ENCODE assay signal across 8 cellular contexts in the genomic region with DNA sequence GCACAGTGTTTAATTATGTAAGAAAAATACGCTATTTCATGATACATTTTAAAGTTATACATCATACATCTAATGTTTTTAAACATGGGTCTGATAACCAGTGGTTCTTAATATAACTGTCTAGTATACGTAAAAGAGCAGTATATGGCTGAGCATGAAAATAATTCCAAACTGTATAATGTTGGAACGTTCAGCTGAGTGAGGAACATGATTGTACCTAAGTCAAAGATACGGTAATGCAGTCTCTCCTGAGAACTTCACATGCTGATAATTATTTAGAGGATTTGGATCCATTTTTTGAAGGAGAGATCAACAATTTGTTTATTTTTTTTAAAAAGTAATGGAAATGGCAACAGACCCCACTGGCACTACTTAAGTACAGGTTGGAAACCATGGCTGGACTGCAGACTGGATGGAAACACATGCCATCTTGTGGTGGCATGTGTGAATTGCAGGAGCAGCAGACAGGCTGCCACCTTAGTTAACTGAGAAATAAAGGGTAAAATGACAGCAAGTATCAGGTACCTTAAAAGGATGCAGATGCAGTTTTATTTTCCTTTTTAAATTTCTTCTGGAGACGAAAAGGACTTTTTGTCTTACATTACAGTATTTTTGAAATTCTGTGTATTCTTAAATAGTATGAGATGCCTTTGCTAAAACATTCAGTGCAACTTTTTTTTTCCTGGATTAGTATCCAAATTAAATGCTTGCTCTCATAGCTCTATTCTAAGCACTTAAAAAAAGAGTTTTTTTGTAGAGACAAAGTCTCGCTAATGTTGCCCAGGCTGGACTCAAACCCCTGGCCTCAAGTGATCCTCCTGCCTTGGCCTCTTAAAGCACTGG.
A peak's percentile ranks its signal among the peaks of the same experiment; 100 is the strongest.
DNase-seq lines count a peak whose midpoint lies in the region; ATAC-seq and TF ChIP-seq lines count a peak whose summit lies in the region.

No MANE protein-coding gene starts in this region.

- TF ChIP-seq POLR2A in adrenal gland (IDR thresholded peaks at IDR 0.05) = no peak

- peak; percentile 68 to 98 (median 87) for TF ChIP-seq CTCF in adrenal gland (IDR thresholded peaks at IDR 0.05)

- no peaks in the 10 kb centered on the region for H3K9me3 ChIP-seq in adrenal gland (replicated peaks in 1 of 3)

- no peaks in the 10 kb centered on the region for H3K27me3 ChIP-seq in adrenal gland

- ATAC-seq in GM19395 (IDR thresholded peaks at IDR 0.05; ENCODE audit: unreplicated experiment) (peak; percentile 86), HG03520 (IDR thresholded peaks at IDR 0.05; ENCODE audit: unreplicated experiment) (peak; percentile 70), GM21737 (IDR thresholded peaks at IDR 0.05; ENCODE audit: unreplicated experiment) (no peak)

- no peak overlapping the region for H3K27ac ChIP-seq in adrenal gland

- no peak overlapping the region for H3K4me3 ChIP-seq in adrenal gland

- no peaks in the 10 kb centered on the region for H3K4me1 ChIP-seq in adrenal gland (replicated peaks in 1 of 2)

- H3K36me3 ChIP-seq in adrenal gland (replicated peaks in 1 of 2) = peaks cover 0 to 4% of the 10 kb centered on the region in 2 donors

- WGBS in adrenal gland, 4 donors = 91 to 96% (median 92%) methylated on average over 6 of the region's 6 CpGs

- intact Hi-C loops in adrenal gland (cut with DNase I) = no loop called here

- DNase-seq in DMS114 treated with DMSO at 0.1 percent for 48 hours (lab: John Stamatoyannopoulos, UW; ENCODE audit: unreplicated experiment) (peak; percentile 22), RKO (ENCODE audit: low spot score) (peak; percentile 67), adrenal gland (peak in 5 of 7 donors; percentile 37 to 66 (median 43)), islet precursor cell (peak; percentile 70)
- DNase-seq in stimulated activated CD4-positive, alpha-beta T cell treated with anti-CD3 and anti-CD28 coated beads, TNF-alpha, amount 100 ng/mL, for 4 hours (ENCODE audit: low read depth in 3 of 3) = peak; percentile 2 to 7 (median 5)

Comparison
In these comparisons a context has a peak if more than half of its experiments do, and no peak if none do; other contexts are left out.
1. DNase-seq: peak in every context shown above with its lines; median percentile 70 in islet precursor cell; 67 in RKO; 43 in adrenal gland; 22 in DMS114 treated with DMSO at 0.1 percent for 48 hours; 5 in stimulated activated CD4-positive, alpha-beta T cell treated with anti-CD3 and anti-CD28 coated beads, TNF-alpha, amount 100 ng/mL, for 4 hours.